1 cellular context compared by ENCODE assay signal in the genomic region with DNA sequence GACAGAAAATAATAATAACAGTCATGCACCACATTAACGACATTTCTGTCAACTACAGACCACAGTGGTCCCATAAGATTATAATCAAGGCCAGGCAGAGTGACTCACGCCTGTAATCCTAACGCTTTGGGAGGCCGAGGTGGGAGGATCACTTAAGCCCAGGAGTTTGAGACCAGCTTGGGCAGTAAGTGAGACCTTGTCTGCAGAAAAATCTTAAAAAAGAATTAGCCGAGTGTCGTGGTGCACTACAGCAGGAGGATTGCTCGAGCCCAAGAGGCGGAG.
TF ChIP-seq lines count a peak whose summit lies in the region.

No MANE protein-coding gene starts in this region.

TF ChIP-seq in K562, 482 proteins besides CTCF, POLR2A, EP300 and RAD21 (continued from another document):
- no peak for TF ChIP-seq CBX3 (IDR thresholded peaks at IDR 0.05; ENCODE audit: borderline replicate concordance in 1 of 2, low read length in 2 of 2)
TF ChIP-seq in K562: peak in this region for 20.
